8 cellular contexts compared by ENCODE assay signal in genomic region chr11:93197383-93198220, GRCh38. TPM values are rescaled to one million over a fixed set of nuclear protein-coding genes. Genes with fewer than 3 reads are reported as not detected.
A peak's percentile ranks its signal among the peaks of the same experiment; 100 is the strongest.
DNase-seq lines count a peak whose midpoint lies in the region; ATAC-seq and TF ChIP-seq lines count a peak whose summit lies in the region.

SLC36A4 (minus strand) TSS chr11:93197991; CDS start chr11:93197832, 159 bp downstream.

- H3K18ac ChIP-seq in trophoblast cell (ENCODE audit: low read length), result peak within 1 kb of the TSS; percentile 93

- peak within 1 kb of the TSS; percentile 90 for H2BK5ac ChIP-seq in trophoblast cell (ENCODE audit: low read depth, low read length, poor library complexity)

- H3K9me2 ChIP-seq in SU-DHL-6 (replicated peaks; ENCODE audit: insufficient read depth, low read length), result no peaks in the 10 kb centered on the region

- H2BK12ac ChIP-seq in trophoblast cell (ENCODE audit: low read length), result no peak within 1 kb of the TSS

- peaks cover 7% of the 10 kb centered on the region for H3K79me1 ChIP-seq in trophoblast cell (ENCODE audit: low read length)

- ATAC-seq in HG02623 (IDR thresholded peaks at IDR 0.05; ENCODE audit: unreplicated experiment), result peak; percentile 87

- H4K12ac ChIP-seq in trophoblast cell (ENCODE audit: low read depth, low read length), result peak within 1 kb of the TSS; percentile 76

- peak; percentile 49 for TF ChIP-seq POLR2A in GM10847 (IDR thresholded peaks at IDR 0.05; ENCODE audit: extremely low read depth, insufficient read length)
- peak; percentile 63 to 70 for TF ChIP-seq POLR2A in tibial nerve (IDR thresholded peaks at IDR 0.05)

- peak within 1 kb of the TSS; percentile 63 for H3K4me3 ChIP-seq in SU-DHL-6 (ENCODE audit: insufficient read depth, low read length, poor library complexity, severe bottlenecking)
- peak within 1 kb of the TSS; percentile 82 for H3K4me3 ChIP-seq in adipocyte (ENCODE audit: low read length)
- H3K4me3 ChIP-seq in trophoblast cell (ENCODE audit: low read depth, low read length), result peak within 1 kb of the TSS; percentile 96
- peak within 1 kb of the TSS; percentile 61 to 92 (median 80) for H3K4me3 ChIP-seq in tibial nerve

- H3K27me3 ChIP-seq in SU-DHL-6 (ENCODE audit: low read length) (no peaks in the 10 kb centered on the region), adipocyte (replicated peaks; ENCODE audit: control insufficient read depth, insufficient read depth, low read length) (no peaks in the 10 kb centered on the region), trophoblast cell (ENCODE audit: insufficient read depth, low read length) (no peaks in the 10 kb centered on the region), tibial nerve (no peaks in the 10 kb centered on the region)

- H3K4me1 ChIP-seq in adipocyte (ENCODE audit: control insufficient read depth, insufficient read depth, low read length), result peaks cover 4% of the 10 kb centered on the region
- H3K4me1 ChIP-seq in trophoblast cell (ENCODE audit: control insufficient read depth in 1 of 2, insufficient read depth in 2 of 2, low read length in 2 of 2), result peaks cover 0 to 5% of the 10 kb centered on the region in 2 experiments
- H3K4me1 ChIP-seq in tibial nerve, result peaks cover 0 to 10% (median 2%) of the 10 kb centered on the region in 4 donors

- DNase-seq in NCI-H1105 (lab: John Stamatoyannopoulos, UW), result peak; percentile 92
- peak; percentile 98 for DNase-seq in adipocyte (ENCODE audit: low read depth)
- DNase-seq in cardiac septum (ENCODE audit: low spot score), result peak; percentile 96
- DNase-seq in trophoblast cell, result peak; percentile 97 to 98
- peak; percentile 88 to 91 for DNase-seq in tibial nerve (ENCODE audit: low spot score in 2 of 2)

- H3F3A ChIP-seq in SU-DHL-6 (ENCODE audit: insufficient read depth), result no peaks in the 10 kb centered on the region

- WGBS in trophoblast cell (ENCODE audit: extremely low coverage, insufficient coverage, insufficient read length), result no CpG with 5 or more reads among the region's 82 CpGs
- WGBS in tibial nerve, 2 donors, result 1% methylated on average over 30 to 37 of the region's 82 CpGs

- H3K79me2 ChIP-seq in SU-DHL-6 (ENCODE audit: insufficient read depth, low read length), result peaks cover 41% of the 10 kb centered on the region
- H3K79me2 ChIP-seq in trophoblast cell (ENCODE audit: control insufficient read depth, insufficient read depth, low read length, poor library complexity), result peaks cover 5% of the 10 kb centered on the region

- H4K91ac ChIP-seq in trophoblast cell (ENCODE audit: low read depth, low read length), result peak within 1 kb of the TSS; percentile 97

- H3K9me3 ChIP-seq in SU-DHL-6 (ENCODE audit: insufficient read depth, low read length) (no peaks in the 10 kb centered on the region), adipocyte (ENCODE audit: control insufficient read depth, low read length) (no peaks in the 10 kb centered on the region), trophoblast cell (ENCODE audit: insufficient read depth, low read depth, low read length) (peaks cover 2% of the 10 kb centered on the region), tibial nerve (peaks cover 0 to 3% (median 0%) of the 10 kb centered on the region in 4 donors)

- peak within 1 kb of the TSS; percentile 77 for H2BK120ac ChIP-seq in trophoblast cell (ENCODE audit: insufficient read depth, low read length, poor library complexity)

- H3K36me3 ChIP-seq in SU-DHL-6 (ENCODE audit: low read length), result no peaks in the 10 kb centered on the region
- H3K36me3 ChIP-seq in adipocyte (ENCODE audit: control insufficient read depth, insufficient read depth, low read length, severe bottlenecking), result no peaks in the 10 kb centered on the region
- H3K36me3 ChIP-seq in trophoblast cell (ENCODE audit: control insufficient read depth in 1 of 2, insufficient read depth in 2 of 2, low read length in 2 of 2), result no peaks in the 10 kb centered on the region
- no peaks in the 10 kb centered on the region for H3K36me3 ChIP-seq in tibial nerve

- no peak within 1 kb of the TSS for H3K23ac ChIP-seq in trophoblast cell (ENCODE audit: low read length)

- H3K4ac ChIP-seq in trophoblast cell (ENCODE audit: low read depth, low read length), result peak within 1 kb of the TSS; percentile 82

- H4K20me1 ChIP-seq in SU-DHL-6 (ENCODE audit: low read depth, low read length), result no peaks in the 10 kb centered on the region

- peak within 1 kb of the TSS; percentile 81 for H3K9ac ChIP-seq in SU-DHL-6 (ENCODE audit: low read length)
- H3K9ac ChIP-seq in adipocyte (ENCODE audit: low read length), result peak within 1 kb of the TSS; percentile 96
- peak within 1 kb of the TSS; percentile 93 for H3K9ac ChIP-seq in trophoblast cell (ENCODE audit: low read length)

- H2AK5ac ChIP-seq in trophoblast cell (ENCODE audit: low read length), result peak within 1 kb of the TSS; percentile 62

- peak within 1 kb of the TSS; percentile 95 for H3K14ac ChIP-seq in trophoblast cell (ENCODE audit: low read length)

- TF ChIP-seq CTCF in SU-DHL-6 (IDR thresholded peaks at IDR 0.05; ENCODE audit: insufficient read depth, low read length, poor library complexity, severe bottlenecking) (no peak), tibial nerve (IDR thresholded peaks at IDR 0.05) (peak in 1 of 5 experiments; percentile 8)

- intact Hi-C loops in cardiac septum (cut with DNase I), result no loop called here

- H3K4me2 ChIP-seq in SU-DHL-6 (ENCODE audit: low read depth, low read length, poor library complexity, severe bottlenecking) (peak within 1 kb of the TSS; percentile 94), trophoblast cell (ENCODE audit: low read length) (peak within 1 kb of the TSS; percentile 83)

- H3K27ac ChIP-seq in SU-DHL-6 (ENCODE audit: low read depth, low read length) (peak within 1 kb of the TSS; percentile 62), trophoblast cell (ENCODE audit: low read depth, low read length) (peak within 1 kb of the TSS; percentile 90), tibial nerve (peak within 1 kb of the TSS; percentile 89 to 99 (median 97))

- TF ChIP-seq EP300 in tibial nerve (IDR thresholded peaks at IDR 0.05), result peak in 1 of 2 donors; percentile 92

- H4K8ac ChIP-seq in trophoblast cell (ENCODE audit: low read depth, low read length), result peak within 1 kb of the TSS; percentile 98

- H2AFZ ChIP-seq in SU-DHL-6 (ENCODE audit: low read depth, low read length, severe bottlenecking), result peak within 1 kb of the TSS; percentile 99
- peak within 1 kb of the TSS; percentile 92 for H2AFZ ChIP-seq in trophoblast cell (ENCODE audit: insufficient read depth, low read length, poor library complexity)

RNA-seq across cellular contexts. Expression of gene SLC36A4, which starts in this region (rescaled TPM):
- total RNA-seq in cardiac septum, result 7.3 TPM
- polyA plus RNA-seq in trophoblast cell (2013), result 21.5 and 22.9 TPM in 2 replicates
- 10 to 100 TPM in 3 of 4 donors, 1 to 10 TPM in 1; 8.8 to 16.5 (median 12.6) TPM for total RNA-seq in tibial nerve

Comparison
In these comparisons a context has a peak if more than half of its experiments do, and no peak if none do; other contexts are left out.
1. Peak in every context shown above with its lines: DNase-seq, ATAC-seq, H3K4me3 ChIP-seq and H3K27ac ChIP-seq.